ENCODE assay signal across 9 cellular contexts in genomic region chr2:237435844-237436590, GRCh38. TPM values are rescaled to one million over a fixed set of nuclear protein-coding genes. Genes with fewer than 3 reads are reported as not detected.
DNase-seq lines count a peak whose midpoint lies in the region; ATAC-seq and TF ChIP-seq lines count a peak whose summit lies in the region.
"Had no signal": no experiment of that assay in that cellular context is flagged by ENCODE, and none has a peak within 500 bp of the region (broad histone marks: within the 10 kb centered on the region; RNA-seq: fewer than 3 reads in every experiment).

No MANE protein-coding gene starts in this region.

- H3K9me3 Mint-ChIP-seq in activated CD4-positive, alpha-beta T cell treated with anti-CD3 and anti-CD28 coated beads, Interleukin-2, amount 10 ng/mL, durations not matched to agents 24 days and 14 days: peaks cover 7% of the 10 kb centered on the region

- no peaks in the 10 kb centered on the region for H3K27me3 Mint-ChIP-seq in activated CD4-positive, alpha-beta T cell treated with anti-CD3 and anti-CD28 coated beads, Interleukin-2, amount 10 ng/mL, durations not matched to agents 24 days and 14 days

- H3K27ac ChIP-seq in ascending aorta: peak overlapping the region; percentile 78 to 85
- peak overlapping the region; percentile 86 to 87 for H3K27ac ChIP-seq in thoracic aorta

- H3K4me1 ChIP-seq in ascending aorta (peaks cover 11 to 33% of the 10 kb centered on the region in 2 donors), thoracic aorta (ENCODE audit: control insufficient read depth in 1 of 2, low read depth in 2 of 2) (peaks cover 24 to 51% of the 10 kb centered on the region in 2 donors)

- peak overlapping the region; percentile 16 for H3K4me3 Mint-ChIP-seq in activated CD4-positive, alpha-beta T cell treated with anti-CD3 and anti-CD28 coated beads, Interleukin-2, amount 10 ng/mL, durations not matched to agents 24 days and 14 days

- H3K36me3 ChIP-seq in ascending aorta (no peaks in the 10 kb centered on the region), thoracic aorta (no peaks in the 10 kb centered on the region)

- no peak for DNase-seq in activated CD4-positive, alpha-beta T cell treated with anti-CD3 and anti-CD28 coated beads, Interleukin-2, amount 10 ng/mL, durations not matched to agents 24 days and 14 days
- DNase-seq in activated CD4-positive, alpha-beta T cell treated with anti-CD3 and anti-CD28 coated beads, Interleukin-2, amount 50 U/mL, for 4 hours: no peak
- peak in 1 of 2 donors; percentile 87 for DNase-seq in ascending aorta (ENCODE audit: low spot score in 2 of 2)
- peak; percentile 71 for DNase-seq in kidney tubule cell (ENCODE audit: low spot score)
- no peak for DNase-seq in thoracic aorta (ENCODE audit: low spot score)
- no peak for DNase-seq in ureter (ENCODE audit: low spot score)
- no peak for DNase-seq in NCI-H526 (lab: John Stamatoyannopoulos, UW)

- H3K27ac Mint-ChIP-seq in activated CD4-positive, alpha-beta T cell treated with anti-CD3 and anti-CD28 coated beads, Interleukin-2, amount 10 ng/mL, durations not matched to agents 24 days and 14 days: peak overlapping the region; percentile 95
- H3K27ac Mint-ChIP-seq: B cell had no signal

- no peak for TF ChIP-seq CTCF in ascending aorta (IDR thresholded peaks at IDR 0.05)
- no peak for TF ChIP-seq CTCF in thoracic aorta (IDR thresholded peaks at IDR 0.05)

- intact Hi-C loops in activated CD4-positive, alpha-beta T cell treated with anti-CD3 and anti-CD28 coated beads, Interleukin-2, amount 10 ng/mL, durations not matched to agents 24 days and 14 days (cut with micrococcal nuclease): loop anchor here (1.0 to 10.0 kb wide), 5 partner anchors 236 to 891 kb away; no protein-coding TSS in a partner anchor
- intact Hi-C loops in ascending aorta (cut with DNase I): loop anchor here (2.0 kb wide), 1 partner anchor 21 kb away; no protein-coding TSS in a partner anchor

- ATAC-seq in thoracic aorta (ENCODE audit: insufficient number of reproducible peaks, low FRiP score, low read depth) (peak; percentile 72), HG02610 (IDR thresholded peaks at IDR 0.05; ENCODE audit: unreplicated experiment) (no peak)

- no peak overlapping the region for H3K4me3 ChIP-seq in ascending aorta
- H3K4me3 ChIP-seq in thoracic aorta: peak overlapping the region; percentile 33

- peaks cover 79% of the 10 kb centered on the region for H3K4me1 Mint-ChIP-seq in activated CD4-positive, alpha-beta T cell treated with anti-CD3 and anti-CD28 coated beads, Interleukin-2, amount 10 ng/mL, durations not matched to agents 24 days and 14 days

- H3K27me3 ChIP-seq in ascending aorta (no peaks in the 10 kb centered on the region), thoracic aorta (replicated peaks; ENCODE audit: insufficient read depth) (no peaks in the 10 kb centered on the region)

- H3K9me3 ChIP-seq in ascending aorta: no peaks in the 10 kb centered on the region
- no peaks in the 10 kb centered on the region for H3K9me3 ChIP-seq in thoracic aorta

- peaks cover 15% of the 10 kb centered on the region for H3K36me3 Mint-ChIP-seq in activated CD4-positive, alpha-beta T cell treated with anti-CD3 and anti-CD28 coated beads, Interleukin-2, amount 10 ng/mL, durations not matched to agents 24 days and 14 days (ENCODE audit: low read depth)

RNA-seq across cellular contexts. Expression of gene COL6A3, which starts 22.1 kb away (rescaled TPM):
- 27.6 and 28.7 TPM in 2 replicates for total RNA-seq in activated CD4-positive, alpha-beta T cell treated with anti-CD3 and anti-CD28 coated beads, Interleukin-2, amount 10 ng/mL, durations not matched to agents 24 days and 14 days
- total RNA-seq in ascending aorta: 156 TPM
- 100 to 1,000 TPM; 118 to 155 TPM for total RNA-seq in thoracic aorta
- 197 TPM for total RNA-seq in ureter

RNA-seq across cellular contexts. Expression of gene MLPH, which starts 51.0 kb away (rescaled TPM):
- not detected in 2 replicates for total RNA-seq in activated CD4-positive, alpha-beta T cell treated with anti-CD3 and anti-CD28 coated beads, Interleukin-2, amount 10 ng/mL, durations not matched to agents 24 days and 14 days
- 91.0 TPM for total RNA-seq in ascending aorta
- total RNA-seq in thoracic aorta: 1 to 10 TPM; 2.0 to 7.4 TPM
- total RNA-seq in ureter: 236 TPM
- total RNA-seq: B cell had no signal

Comparison
In these comparisons a context has a peak if more than half of its experiments do, and no peak if none do; other contexts are left out.
1. RNA of gene MLPH, which starts 51.0 kb away (total RNA-seq): 236 TPM in ureter (single experiment) and 91.0 TPM in ascending aorta (single experiment); 2.0 to 7.4 TPM in thoracic aorta and not detected in activated CD4-positive, alpha-beta T cell treated with anti-CD3 and anti-CD28 coated beads, Interleukin-2, amount 10 ng/mL, durations not matched to agents 24 days and 14 days; every median in the first group is over 10 times any median in the second.